ENCODE assay signal across 20 cellular contexts in genomic region chr9:89447416-89447815, GRCh38. TPM values are rescaled to one million over a fixed set of nuclear protein-coding genes. Genes with fewer than 3 reads are reported as not detected.
A peak's percentile ranks its signal among the peaks of the same experiment; 100 is the strongest.
DNase-seq lines count a peak whose midpoint lies in the region; ATAC-seq and TF ChIP-seq lines count a peak whose summit lies in the region.
"Had no signal": no experiment of that assay in that cellular context is flagged by ENCODE, and none has a peak within 500 bp of the region (broad histone marks: within the 10 kb centered on the region; RNA-seq: fewer than 3 reads in every experiment).

No MANE protein-coding gene starts in this region.

- H2BK12ac ChIP-seq in H9 (ENCODE audit: insufficient read length, low read depth, low read length), result no peak overlapping the region

- peaks cover 5% of the 10 kb centered on the region; the same call in 1 of the 2 replicates for H3K79me2 ChIP-seq in H9 (ENCODE audit: insufficient read depth, low read length)

- H3K27me3 ChIP-seq in H9 (ENCODE audit: insufficient read depth, low read length) (no peaks in the 10 kb centered on the region), body of pancreas (no peaks in the 10 kb centered on the region)
- H3K27me3 ChIP-seq: esophagus muscularis mucosa, transverse colon had no signal

- intact Hi-C loops in body of pancreas (cut with DNase I), result no loop called here

- no peaks in the 10 kb centered on the region for H3K9me3 Mint-ChIP-seq in T-helper 1 cell treated with Interleukin-12 subunit alpha and Interleukin-12 subunit beta and Interleukin-4 antibody, amounts not matched to agents 30 μg/mL and 1 μg/mL, for 36 hours
- H3K9me3 Mint-ChIP-seq in H9, result no peaks in the 10 kb centered on the region
- no peaks in the 10 kb centered on the region for H3K9me3 Mint-ChIP-seq in neural crest cell

- H2BK20ac ChIP-seq in H9 (ENCODE audit: low read depth, low read length, poor library complexity, severe bottlenecking), result no peak overlapping the region

- no peak overlapping the region for H4K8ac ChIP-seq in H9 (replicated peaks; ENCODE audit: insufficient read length, low read depth, low read length)

- no peak overlapping the region for H3K18ac ChIP-seq in H9 (ENCODE audit: insufficient read length, low read depth, low read length)

- H2BK120ac ChIP-seq in H9 (ENCODE audit: low read depth, low read length, poor library complexity, severe bottlenecking), result no peak overlapping the region

- no peaks in the 10 kb centered on the region for H3K4me1 ChIP-seq in H9 (ENCODE audit: insufficient read depth, low read length)
- H3K4me1 ChIP-seq in body of pancreas, result no peaks in the 10 kb centered on the region

- H3K36me3 ChIP-seq in body of pancreas (replicated peaks in 1 of 2; ENCODE audit: insufficient read depth in 1 of 2, low read depth in 2 of 2), result no peaks in the 10 kb centered on the region
- H3K36me3 ChIP-seq: esophagus muscularis mucosa, transverse colon had no signal

- no peak overlapping the region for H2BK5ac ChIP-seq in H9 (ENCODE audit: insufficient read length, low read length)

- H3K56ac ChIP-seq in H9 (ENCODE audit: insufficient read length, low read depth, low read length), result no peak overlapping the region

- H3K4me2 ChIP-seq in H9 (ENCODE audit: insufficient read depth, insufficient read length, low read length), result no peak overlapping the region

- H3K4me3 ChIP-seq in body of pancreas, result no peak overlapping the region
- H3K4me3 ChIP-seq: esophagus muscularis mucosa, skin epidermis, transverse colon had no signal

- H3K36me3 Mint-ChIP-seq in T-helper 1 cell treated with Interleukin-12 subunit alpha and Interleukin-12 subunit beta and Interleukin-4 antibody, amounts not matched to agents 30 μg/mL and 1 μg/mL, for 36 hours (ENCODE audit: low read depth), result peaks cover 46% of the 10 kb centered on the region
- peaks cover 8 to 23% (median 13%) of the 10 kb centered on the region in 3 experiments; a peak in 6 of 7 replicates for H3K36me3 Mint-ChIP-seq in H9 (ENCODE audit: insufficient read depth in 1 of 3, low read depth in 3 of 3)
- H3K36me3 Mint-ChIP-seq in neural crest cell (ENCODE audit: low read depth), result no peaks in the 10 kb centered on the region

- no peak overlapping the region for H3T11ph ChIP-seq in H9 (ENCODE audit: low read length)

- TF ChIP-seq CTCF in H9 (conservative IDR thresholded peaks at IDR 0.05) (no peak), neural crest cell (conservative IDR thresholded peaks at IDR 0.05) (no peak), body of pancreas (IDR thresholded peaks at IDR 0.05) (no peak)

- H4K91ac ChIP-seq in H9 (ENCODE audit: insufficient read length, low read depth, low read length), result no peak overlapping the region

- H3K79me1 ChIP-seq in H9 (ENCODE audit: insufficient read depth, low read depth, low read length, poor library complexity, severe bottlenecking), result no peaks in the 10 kb centered on the region

- no peak for ATAC-seq in body of pancreas
- ATAC-seq: HCT116, Panc1 had no signal

- H3K14ac ChIP-seq in H9 (ENCODE audit: insufficient read depth, low read length), result no peak overlapping the region

- H3K27ac ChIP-seq in H9 (ENCODE audit: insufficient read length, low read depth, low read length) (no peak overlapping the region), caudate nucleus (ENCODE audit: low read depth, low read length) (peak overlapping the region; percentile 92), body of pancreas (no peak overlapping the region)
- H3K27ac ChIP-seq: 22Rv1, esophagus muscularis mucosa, transverse colon had no signal

- H3K23ac ChIP-seq in H9 (ENCODE audit: insufficient read length, low read depth, low read length), result no peak overlapping the region

- peaks cover 69% of the 10 kb centered on the region for H3K4me1 Mint-ChIP-seq in T-helper 1 cell treated with Interleukin-12 subunit alpha and Interleukin-12 subunit beta and Interleukin-4 antibody, amounts not matched to agents 30 μg/mL and 1 μg/mL, for 36 hours (ENCODE audit: low read depth)
- H3K4me1 Mint-ChIP-seq in H9, result peaks cover 18 to 21% of the 10 kb centered on the region in 2 experiments
- H3K4me1 Mint-ChIP-seq in neural crest cell, result peaks cover 42% of the 10 kb centered on the region

- H4K20me1 ChIP-seq in H9 (ENCODE audit: control insufficient read depth, insufficient read depth, insufficient read length), result no peaks in the 10 kb centered on the region

- H3K4ac ChIP-seq in H9 (ENCODE audit: low read depth, low read length), result no peak overlapping the region

- H3K4me3 Mint-ChIP-seq in T-helper 1 cell treated with Interleukin-12 subunit alpha and Interleukin-12 subunit beta and Interleukin-4 antibody, amounts not matched to agents 30 μg/mL and 1 μg/mL, for 36 hours, result no peak overlapping the region
- H3K4me3 Mint-ChIP-seq in H9 (no peak overlapping the region), neural crest cell (no peak overlapping the region)

- no peaks in the 10 kb centered on the region for H3K27me3 Mint-ChIP-seq in T-helper 1 cell treated with Interleukin-12 subunit alpha and Interleukin-12 subunit beta and Interleukin-4 antibody, amounts not matched to agents 30 μg/mL and 1 μg/mL, for 36 hours (ENCODE audit: low read depth)
- H3K27me3 Mint-ChIP-seq in H9 (ENCODE audit: low read depth) (no peaks in the 10 kb centered on the region), neural crest cell (ENCODE audit: low read depth) (no peaks in the 10 kb centered on the region)

- no peak overlapping the region for H4K5ac ChIP-seq in H9 (ENCODE audit: insufficient read length, low read depth, low read length)

- no CpG with 5 or more reads among the region's 8 CpGs for WGBS in H9 (ENCODE audit: extremely low coverage, insufficient read length, low lambda C conversion rate)
- 92 to 99% methylated on average over 8 of the region's 8 CpGs for WGBS in body of pancreas, 2 donors

- H3K9me3 ChIP-seq in H9 (ENCODE audit: control insufficient read depth, low read depth, low read length), result no peaks in the 10 kb centered on the region
- H3K9me3 ChIP-seq in body of pancreas, result no peaks in the 10 kb centered on the region
- H3K9me3 ChIP-seq: esophagus muscularis mucosa, transverse colon had no signal

- H3K9ac ChIP-seq in H9 (ENCODE audit: extremely low read depth, insufficient read length, low read length), result no peak overlapping the region

- DNase-seq in T-helper 1 cell, result no peak
- no peak for DNase-seq in H9
- no peak for DNase-seq in caudate nucleus (lab: John Stamatoyannopoulos, UW)
- no peak for DNase-seq in neural crest cell (ENCODE audit: low read depth, low spot score)
- no peak for DNase-seq in body of pancreas
- no peak for DNase-seq in effector CD8-positive, alpha-beta T cell (lab: John Stamatoyannopoulos, UW)
- DNase-seq in NCI-H446 treated with DMSO at 0.1 percent for 48 hours (lab: John Stamatoyannopoulos, UW), result no peak
- DNase-seq: activated CD4-positive, alpha-beta T cell treated with anti-CD3 and anti-CD28 coated beads, Interleukin-2, amount 50 U/mL, for 4 hours; activated effector memory CD4-positive, alpha-beta T cell treated with Interleukin-2 at 50 U/mL for 16 hours; Kasumi-1; NCI-H748 treated with DMSO at 0.1 percent for 48 hours; stimulated activated CD4-positive, alpha-beta T cell treated with anti-CD3 and anti-CD28 coated beads, Interleukin-4, amount 100 ng/mL, for 4 hours; stimulated activated CD8-positive, alpha-beta memory T cell treated with anti-CD3 and anti-CD28 coated beads, Interleukin-4, amount 100 ng/mL, for 48 hours; transverse colon had no signal

- no peak for TF ChIP-seq POLR2A in body of pancreas (IDR thresholded peaks at IDR 0.05)

- no peak overlapping the region for H2AFZ ChIP-seq in H9 (ENCODE audit: low read length)

- H2BK15ac ChIP-seq in H9 (ENCODE audit: low read depth, low read length), result no peak overlapping the region

- no peak overlapping the region for H2AK5ac ChIP-seq in H9 (ENCODE audit: insufficient read length, low read length)

- peak overlapping the region; percentile 62 for H3K27ac Mint-ChIP-seq in T-helper 1 cell treated with Interleukin-12 subunit alpha and Interleukin-12 subunit beta and Interleukin-4 antibody, amounts not matched to agents 30 μg/mL and 1 μg/mL, for 36 hours
- peak overlapping the region in 2 of 3 experiments; percentile 89 to 98; a peak in 5 of 7 replicates for H3K27ac Mint-ChIP-seq in H9
- H3K27ac Mint-ChIP-seq in neural crest cell (ENCODE audit: unreplicated experiment), result peak overlapping the region; percentile 58

- H3K23me2 ChIP-seq in H9 (ENCODE audit: insufficient read length, low read depth, low read length, poor library complexity, severe bottlenecking), result no peaks in the 10 kb centered on the region

RNA-seq across cellular contexts. Expression of gene SEMA4D, which starts 50.5 kb away (rescaled TPM):
- total RNA-seq in H9 (2021) (41.8 and 47.2 TPM in 2 replicates), neural crest cell (32.3 and 33.5 TPM in 2 replicates), body of pancreas (10 to 100 TPM; 15.6 to 18.1 TPM)
